Comparison of ENCODE assay signal across 8 cellular contexts in the genomic region with DNA sequence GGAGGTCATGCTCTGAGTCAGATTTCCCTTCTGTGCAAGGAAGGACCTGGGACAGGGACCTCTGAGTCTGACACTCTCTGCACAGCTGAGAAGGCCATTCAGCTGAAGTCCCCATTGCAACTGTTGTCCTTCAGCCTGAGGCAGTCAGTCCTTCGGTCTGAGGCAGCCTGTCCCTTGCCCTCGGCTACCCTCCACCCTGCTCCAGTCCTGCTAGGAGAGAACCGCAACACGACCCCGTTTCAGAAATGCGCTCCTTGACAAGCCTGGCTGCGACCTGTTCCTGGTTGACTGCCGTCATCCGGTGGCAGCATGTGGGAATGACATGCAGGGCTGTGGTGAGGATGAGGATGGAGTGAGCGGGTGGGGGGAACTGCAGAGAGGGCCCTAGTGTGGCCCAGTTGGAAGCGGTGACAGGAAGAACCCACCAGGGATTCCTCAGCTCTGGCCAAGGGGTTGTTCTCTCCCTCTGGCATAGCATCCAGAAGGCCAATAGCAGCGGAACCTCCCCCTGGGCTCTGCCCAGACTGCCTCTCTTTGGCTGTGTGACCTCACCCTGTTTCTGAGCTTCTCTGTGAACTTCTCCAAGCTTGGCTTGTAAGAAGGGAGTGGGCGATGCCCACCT.
DNase-seq lines count a peak whose midpoint lies in the region; ATAC-seq and TF ChIP-seq lines count a peak whose summit lies in the region.

No MANE protein-coding gene starts in this region.

- no peak overlapping the region for H3K4me3 Mint-ChIP-seq in activated T-cell treated with anti-CD3 and anti-CD28 coated beads, Interleukin-2, amount 50 U/mL, for 24 hours
- no peak overlapping the region for H3K4me3 Mint-ChIP-seq in nephron progenitor cell

- H3K36me3 Mint-ChIP-seq in activated T-cell treated with anti-CD3 and anti-CD28 coated beads, Interleukin-2, amount 50 U/mL, for 24 hours (ENCODE audit: low read depth): no peaks in the 10 kb centered on the region
- no peaks in the 10 kb centered on the region for H3K36me3 Mint-ChIP-seq in nephron progenitor cell (ENCODE audit: low read depth)

- peaks cover 52% of the 10 kb centered on the region for H3K27me3 Mint-ChIP-seq in activated T-cell treated with anti-CD3 and anti-CD28 coated beads, Interleukin-2, amount 50 U/mL, for 24 hours
- peaks cover 17% of the 10 kb centered on the region for H3K27me3 Mint-ChIP-seq in nephron progenitor cell (ENCODE audit: low read depth, poor library complexity)

- H3K27ac Mint-ChIP-seq in activated T-cell treated with anti-CD3 and anti-CD28 coated beads, Interleukin-2, amount 50 U/mL, for 24 hours: no peak overlapping the region
- no peak overlapping the region for H3K27ac Mint-ChIP-seq in nephron progenitor cell

- TF ChIP-seq CTCF in nephron progenitor cell (IDR thresholded peaks at IDR 0.05): peak; percentile 99

- no peaks in the 10 kb centered on the region for H3K9me3 Mint-ChIP-seq in activated T-cell treated with anti-CD3 and anti-CD28 coated beads, Interleukin-2, amount 50 U/mL, for 24 hours
- H3K9me3 Mint-ChIP-seq in nephron progenitor cell: no peaks in the 10 kb centered on the region

- peak; percentile 89 for DNase-seq in GM03348 (ENCODE audit: low spot score)
- peak; percentile 88 for DNase-seq in OCI-M1 (lab: John Stamatoyannopoulos, UW)
- DNase-seq in activated T-cell treated with anti-CD3 and anti-CD28 coated beads, Interleukin-2, amount 50 U/mL, for 24 hours: peak; percentile 88
- peak; percentile 43 for DNase-seq in fibroblast of gingiva (ENCODE audit: low read depth)
- DNase-seq in nephron progenitor cell: peak; percentile 85
- peak; percentile 45 to 79 (median 68) for DNase-seq in stimulated activated naive CD4-positive, alpha-beta T cell (lab: John Stamatoyannopoulos, UW)
- DNase-seq in NCI-H226: no peak

- ATAC-seq in HG03442 (IDR thresholded peaks at IDR 0.05; ENCODE audit: unreplicated experiment): peak; percentile 43

- H3K4me1 Mint-ChIP-seq in activated T-cell treated with anti-CD3 and anti-CD28 coated beads, Interleukin-2, amount 50 U/mL, for 24 hours (ENCODE audit: low read depth): peaks cover 3% of the 10 kb centered on the region
- H3K4me1 Mint-ChIP-seq in nephron progenitor cell: peaks cover 8% of the 10 kb centered on the region
